Comparison of ENCODE assay signal across 9 cellular contexts in genomic region chr20:38927902-38928578, GRCh38. TPM values are rescaled to one million over a fixed set of nuclear protein-coding genes. Genes with fewer than 3 reads are reported as not detected.
A peak's percentile ranks its signal among the peaks of the same experiment; 100 is the strongest.
DNase-seq lines count a peak whose midpoint lies in the region; ATAC-seq, FAIRE-seq and TF ChIP-seq lines count a peak whose summit lies in the region.
"Had no signal": no experiment of that assay in that cellular context is flagged by ENCODE, and none has a peak within 500 bp of the region (broad histone marks: within the 10 kb centered on the region; RNA-seq: fewer than 3 reads in every experiment).

No MANE protein-coding gene starts in this region.

- WGBS in testis, 2 donors: 60 to 70% methylated on average over 5 of the region's 5 CpGs

- peaks cover 26% of the 10 kb centered on the region for H3K4me1 Mint-ChIP-seq in activated CD4-positive, alpha-beta memory T cell treated with anti-CD3 and anti-CD28 coated beads for 36 hours (ENCODE audit: low read depth)

- no peaks in the 10 kb centered on the region for H3K27me3 ChIP-seq in HL-60 (ENCODE audit: insufficient read depth, poor library complexity, severe bottlenecking)
- H3K27me3 ChIP-seq in testis: no peaks in the 10 kb centered on the region

- no peak overlapping the region for H3K9ac ChIP-seq in kidney (ENCODE audit: low read length in 2 of 2)

- CTCF ChIA-PET in activated CD4-positive, alpha-beta memory T cell treated with anti-CD3 and anti-CD28 coated beads for 36 hours (lab: Charles Lee): interaction anchor here (1.1 to 9.8 kb wide), 2 partner anchors 34 to 121 kb away, joined by 6 to 132 read pairs; partner anchors contain the start of gene DHX35

- intact Hi-C loops in activated CD4-positive, alpha-beta memory T cell treated with anti-CD3 and anti-CD28 coated beads for 36 hours (cut with micrococcal nuclease): loop anchor here (5.0 kb wide), 1 partner anchor 281 kb away; no protein-coding TSS in a partner anchor
- intact Hi-C loops in kidney (cut with DNase I) (loop anchor here (10.0 kb wide), 1 partner anchor 117 kb away; no protein-coding TSS in a partner anchor), testis (cut with DNase I; ENCODE audit: low total_unique reads) (no loop called here)

- peak overlapping the region; percentile 81 for H3K4me3 Mint-ChIP-seq in activated CD4-positive, alpha-beta memory T cell treated with anti-CD3 and anti-CD28 coated beads for 36 hours

- H3K9me3 Mint-ChIP-seq in activated CD4-positive, alpha-beta memory T cell treated with anti-CD3 and anti-CD28 coated beads for 36 hours: no peaks in the 10 kb centered on the region

- H3K9me3 ChIP-seq in kidney (ENCODE audit: control insufficient read depth in 1 of 2, low read length in 2 of 2): no peaks in the 10 kb centered on the region
- no peaks in the 10 kb centered on the region for H3K9me3 ChIP-seq in testis

- no peak for FAIRE-seq in kidney (lab: Jason Lieb, UNC)

- peaks cover 0 to 11% of the 10 kb centered on the region in 2 donors for H3K4me1 ChIP-seq in kidney (ENCODE audit: control insufficient read depth in 1 of 2, insufficient read depth in 1 of 2, low read depth in 1 of 2, low read length in 2 of 2)
- peaks cover 5% of the 10 kb centered on the region for H3K4me1 ChIP-seq in testis

- in situ Hi-C loops in ACHN (cut with HindIII; ENCODE audit: low pct_ligation_motif_present, low pct_unique_long_range_greater_than_20kb, low sequenced_read_pairs): no loop called here

- no peak for ATAC-seq in HG03439 (IDR thresholded peaks at IDR 0.05; ENCODE audit: unreplicated experiment)

- H3K27ac ChIP-seq in C4-2B (peak overlapping the region; percentile 94), HL-60 (replicated peaks) (no peak overlapping the region), kidney (ENCODE audit: low read depth in 2 of 2, low read length in 2 of 2) (no peak overlapping the region), testis (no peak overlapping the region)

- peaks cover 13% of the 10 kb centered on the region for H3K36me3 Mint-ChIP-seq in activated CD4-positive, alpha-beta memory T cell treated with anti-CD3 and anti-CD28 coated beads for 36 hours

- DNase-seq in HL-60 (ENCODE audit: low read depth in 1 of 2, low spot score in 1 of 2): peak in 1 of 2 experiments; percentile 35
- no peak for DNase-seq in activated CD4-positive, alpha-beta memory T cell treated with anti-CD3 and anti-CD28 coated beads for 36 hours
- DNase-seq in kidney: no peak
- no peak for DNase-seq in cerebellar cortex (ENCODE audit: low spot score)
- DNase-seq in ACHN: no peak
- no peak for DNase-seq in testis
- DNase-seq: islet precursor cell had no signal

- no peaks in the 10 kb centered on the region for H3K36me3 ChIP-seq in kidney (ENCODE audit: control insufficient read depth in 1 of 2, insufficient read depth in 2 of 2, low read length in 2 of 2)
- no peaks in the 10 kb centered on the region for H3K36me3 ChIP-seq in testis (ENCODE audit: low read depth, missing control alignments)

- no peaks in the 10 kb centered on the region for H3K27me3 Mint-ChIP-seq in activated CD4-positive, alpha-beta memory T cell treated with anti-CD3 and anti-CD28 coated beads for 36 hours

- H3K27ac Mint-ChIP-seq in activated CD4-positive, alpha-beta memory T cell treated with anti-CD3 and anti-CD28 coated beads for 36 hours: no peak overlapping the region

- POLR2A ChIA-PET in activated CD4-positive, alpha-beta memory T cell treated with anti-CD3 and anti-CD28 coated beads for 36 hours (lab: Charles Lee): interaction anchor here (1.0 to 1.6 kb wide), 2 partner anchors 94 to 113 kb away, joined by 3 read pairs; no protein-coding TSS in a partner anchor

- no peak for TF ChIP-seq CTCF in C4-2B (conservative IDR thresholded peaks at IDR 0.05)
- TF ChIP-seq CTCF in HL-60 (IDR thresholded peaks at IDR 0.05; ENCODE audit: insufficient read depth, low read length): no peak
- TF ChIP-seq CTCF in kidney (IDR thresholded peaks at IDR 0.05; ENCODE audit: borderline replicate concordance, extremely low read depth, insufficient read depth): no peak
- no peak for TF ChIP-seq CTCF in testis (IDR thresholded peaks at IDR 0.05)

- no peak for TF ChIP-seq POLR2A in testis (IDR thresholded peaks at IDR 0.05)

- H3K4me3 ChIP-seq in HL-60 (replicated peaks; ENCODE audit: insufficient read depth, low read length) (peak overlapping the region; percentile 74), kidney (ENCODE audit: low read length in 2 of 2) (peak overlapping the region; percentile 32 to 41), testis (no peak overlapping the region)

RNA-seq across cellular contexts. Expression of gene FAM83D, which starts 1.8 kb away (rescaled TPM):
- total RNA-seq in activated CD4-positive, alpha-beta memory T cell treated with anti-CD3 and anti-CD28 coated beads for 36 hours: 10 to 100 TPM; 11.1 to 11.2 TPM
- total RNA-seq in kidney (0.79 TPM), testis (10 to 100 TPM; 13.1 to 13.7 TPM)
- polyA plus RNA-seq in kidney (ENCODE audit: insufficient read depth, low read depth, low replicate concordance) (1.2 TPM), testis (ENCODE audit: insufficient read depth, low read depth, low replicate concordance) (10.1 TPM)

RNA-seq across cellular contexts. Expression of gene DHX35, which starts 34.1 kb away (rescaled TPM):
- 1 to 10 TPM; 7.7 to 8.3 TPM for total RNA-seq in activated CD4-positive, alpha-beta memory T cell treated with anti-CD3 and anti-CD28 coated beads for 36 hours
- total RNA-seq in kidney (11.0 TPM), testis (10 to 100 TPM; 26.0 to 31.2 TPM)
- polyA plus RNA-seq in kidney (ENCODE audit: insufficient read depth, low read depth, low replicate concordance) (6.9 TPM), testis (ENCODE audit: insufficient read depth, low read depth, low replicate concordance) (15.8 TPM)

Comparison
In these comparisons a context has a peak if more than half of its experiments do, and no peak if none do; other contexts are left out.
1. H3K4me3 ChIP-seq: peak in HL-60 (single experiment) and kidney (2 of 2); none in testis (0 of 2).